In the genomic region with DNA sequence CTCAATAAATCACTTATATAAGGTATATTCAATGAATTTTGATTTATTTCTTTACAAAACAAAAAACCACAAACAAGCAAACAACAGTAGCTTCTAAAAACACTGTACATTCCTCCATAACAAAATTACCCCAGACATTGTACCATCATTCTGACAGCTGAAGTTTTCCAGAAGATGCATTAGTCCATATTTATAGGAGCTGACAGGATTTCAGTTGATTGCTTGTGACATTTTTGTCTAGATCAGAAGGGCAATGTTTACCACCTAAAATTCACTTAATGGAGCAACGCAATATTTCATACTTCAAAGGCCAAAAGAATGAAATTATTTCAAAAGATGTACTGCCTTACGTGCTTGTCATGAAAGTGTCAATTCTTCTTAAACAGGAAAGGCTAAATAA, we compare ENCODE assay signal across 20 cellular contexts.
DNase-seq lines count a peak whose midpoint lies in the region; ATAC-seq, FAIRE-seq and TF ChIP-seq lines count a peak whose summit lies in the region.
"Had no signal": no experiment of that assay in that cellular context is flagged by ENCODE, and none has a peak within 500 bp of the region (broad histone marks: within the 10 kb centered on the region; RNA-seq: fewer than 3 reads in every experiment).

No MANE protein-coding gene starts in this region.

- H3K4me1 ChIP-seq in SK-N-SH (ENCODE audit: control insufficient read depth in 1 of 2, insufficient read depth in 2 of 2, low read depth in 1 of 2, low read length in 1 of 2): no peaks in the 10 kb centered on the region; a peak in 1 of 4 replicates
- H3K4me1 ChIP-seq in endothelial cell of umbilical vein (ENCODE audit: control insufficient read depth, extremely low read depth, insufficient read depth, low read length): no peaks in the 10 kb centered on the region
- H3K4me1 ChIP-seq: A549; BLaER1 treated with 17β-estradiol and CSF1 and Interleukin-3, amounts not matched to agents 10 nM and 100 nM; Caco-2 had no signal

- WGBS in SK-N-SH (ENCODE audit: low lambda C conversion rate): 71% methylated on average over 2 of the region's 2 CpGs

- H3K9me1 ChIP-seq in endothelial cell of umbilical vein (replicated peaks; ENCODE audit: control insufficient read depth, extremely low read depth, insufficient read depth, low read length): no peaks in the 10 kb centered on the region

- intact Hi-C loops in endothelial cell of umbilical vein (cut with micrococcal nuclease): no loop called here

- no peak overlapping the region for H3K4me3 ChIP-seq in SK-N-SH (ENCODE audit: low read depth in 2 of 2, low read length in 1 of 2)
- no peak overlapping the region for H3K4me3 ChIP-seq in endothelial cell of umbilical vein (replicated peaks in 1 of 3; ENCODE audit: insufficient read depth in 1 of 3, low read depth in 1 of 3, low read length in 3 of 3)
- H3K4me3 ChIP-seq: A549; BLaER1 treated with 17β-estradiol and CSF1 and Interleukin-3, amounts not matched to agents 10 nM and 100 nM had no signal

- H3K9me3 ChIP-seq in SK-N-SH (no peaks in the 10 kb centered on the region), endothelial cell of umbilical vein (replicated peaks; ENCODE audit: control insufficient read depth, insufficient read depth, low read length) (no peaks in the 10 kb centered on the region)
- H3K9me3 ChIP-seq: A549; BLaER1 treated with 17β-estradiol and CSF1 and Interleukin-3, amounts not matched to agents 10 nM and 100 nM; Caco-2 had no signal

- no peaks in the 10 kb centered on the region for H3K27me3 ChIP-seq in SK-N-SH (ENCODE audit: insufficient read depth)
- H3K27me3 ChIP-seq in endothelial cell of umbilical vein (ENCODE audit: control insufficient read depth in 2 of 2, insufficient read depth in 2 of 2, low read length in 2 of 2): peaks cover 7 to 18% of the 10 kb centered on the region in 2 experiments
- H3K27me3 ChIP-seq: BLaER1 treated with 17β-estradiol and CSF1 and Interleukin-3, amounts not matched to agents 10 nM and 100 nM had no signal

- no peaks in the 10 kb centered on the region for H3K79me2 ChIP-seq in SK-N-SH (ENCODE audit: insufficient read depth)
- H3K79me2 ChIP-seq in endothelial cell of umbilical vein (ENCODE audit: control insufficient read depth, insufficient read depth, low read length): no peaks in the 10 kb centered on the region

- H4K20me1 ChIP-seq in SK-N-SH (ENCODE audit: insufficient read depth): no peaks in the 10 kb centered on the region
- no peaks in the 10 kb centered on the region for H4K20me1 ChIP-seq in endothelial cell of umbilical vein (replicated peaks; ENCODE audit: control insufficient read depth, extremely low read depth, insufficient read depth, low read length)
- H4K20me1 ChIP-seq: BLaER1 treated with 17β-estradiol and CSF1 and Interleukin-3, amounts not matched to agents 10 nM and 100 nM had no signal

- DNase-seq in SK-N-SH (no peak), endothelial cell of umbilical vein (ENCODE audit: low read depth, low spot score) (no peak), OCI-M1 (lab: John Stamatoyannopoulos, UW) (no peak)
- no peak for DNase-seq in activated naive CD4-positive, alpha-beta T cell treated with anti-CD3 and anti-CD28 coated beads, Interleukin-2, amount 50 U/mL, for 16 hours
- DNase-seq: AML-193; Caco-2; Calu3; CD4-positive, alpha-beta T cell; CD8-positive, alpha-beta T cell; DMS79 treated with DMSO at 0.1 percent for 48 hours; GF-D8 had no signal

- H2AFZ ChIP-seq in SK-N-SH (ENCODE audit: low read depth) (no peak overlapping the region), endothelial cell of umbilical vein (ENCODE audit: low read depth, low read length) (no peak overlapping the region)

- no peak for TF ChIP-seq RAD21 in SK-N-SH (IDR thresholded peaks at IDR 0.05; ENCODE audit: low read length)

- H3K27ac ChIP-seq in SK-N-SH (ENCODE audit: low read depth in 2 of 2, low read length in 1 of 2): no peak overlapping the region
- H3K27ac ChIP-seq in endothelial cell of umbilical vein (ENCODE audit: insufficient read depth, low read depth, low read length): no peak overlapping the region
- H3K27ac ChIP-seq: 22Rv1; A549; BLaER1 treated with 17β-estradiol and CSF1 and Interleukin-3, amounts not matched to agents 10 nM and 100 nM; C4-2B had no signal

- CTCF ChIA-PET in SK-N-SH (lab: Yijun Ruan, JAX) (interaction anchor here (3.4 kb wide), 1 partner anchor 17 kb away, joined by 14 read pairs; no protein-coding TSS in a partner anchor), endothelial cell of umbilical vein (lab: Charles Lee) (no interaction called here)

- TF ChIP-seq CTCF in SK-N-SH (IDR thresholded peaks at IDR 0.05) (no peak), endothelial cell of umbilical vein (IDR thresholded peaks at IDR 0.05; ENCODE audit: extremely low read depth in 1 of 2, insufficient read depth in 1 of 2, low read depth in 1 of 2, low read length in 2 of 2) (no peak)

- H3K9ac ChIP-seq in SK-N-SH (no peak overlapping the region), endothelial cell of umbilical vein (replicated peaks; ENCODE audit: extremely low read depth, insufficient read depth, low read length) (no peak overlapping the region)
- H3K9ac ChIP-seq: BLaER1 treated with 17β-estradiol and CSF1 and Interleukin-3, amounts not matched to agents 10 nM and 100 nM had no signal

- no peak for TF ChIP-seq POLR2A in endothelial cell of umbilical vein (IDR thresholded peaks at IDR 0.05; ENCODE audit: low read depth, low read length)

- no peak for TF ChIP-seq EP300 in SK-N-SH (IDR thresholded peaks at IDR 0.05; ENCODE audit: borderline replicate concordance in 1 of 2, low read depth in 1 of 2, low read length in 1 of 2)

- H3K4me2 ChIP-seq in SK-N-SH (no peak overlapping the region), endothelial cell of umbilical vein (ENCODE audit: insufficient read depth, low read length) (no peak overlapping the region)
- H3K4me2 ChIP-seq: A549; BLaER1 treated with 17β-estradiol and CSF1 and Interleukin-3, amounts not matched to agents 10 nM and 100 nM had no signal

- no peaks in the 10 kb centered on the region for H3K9me2 ChIP-seq in SK-N-SH

- FAIRE-seq in endothelial cell of umbilical vein (lab: Jason Lieb, UNC): peak; percentile 55
- FAIRE-seq: A549, D721Med, G401.6, GM12891, GM19239 had no signal

- dilution Hi-C loops in endothelial cell of umbilical vein (cut with MboI; ENCODE audit: extremely low pct_ligation_motif_present, low sequenced_read_pairs): no loop called here

- H3F3A ChIP-seq in SK-N-SH (replicated peaks; ENCODE audit: insufficient read depth): no peaks in the 10 kb centered on the region

- H3K36me3 ChIP-seq in SK-N-SH (replicated peaks in 1 of 2; ENCODE audit: control insufficient read depth in 1 of 2, insufficient read depth in 2 of 2, low read length in 1 of 2) (no peaks in the 10 kb centered on the region), endothelial cell of umbilical vein (ENCODE audit: control insufficient read depth in 2 of 2, extremely low read depth in 1 of 2, insufficient read depth in 2 of 2, low read length in 2 of 2) (no peaks in the 10 kb centered on the region)
- H3K36me3 ChIP-seq: BLaER1 treated with 17β-estradiol and CSF1 and Interleukin-3, amounts not matched to agents 10 nM and 100 nM had no signal

- no TSS peak for BruUV-seq in endothelial cell of umbilical vein (replicated peaks; lab: Mats Ljungman, UMichigan)

- no peak for ATAC-seq in SK-N-SH treated with all-trans-retinoic acid at 6 μM for 48 hours
- ATAC-seq: A549; CD8-positive, alpha-beta T cell had no signal

- POLR2A ChIA-PET in SK-N-SH (lab: Yijun Ruan, JAX): no interaction called here
- POLR2A ChIA-PET in endothelial cell of umbilical vein (lab: Charles Lee): no interaction called here

TF ChIP-seq in SK-N-SH treated with all-trans-retinoic acid at 6 μM for 48 hours, 23 proteins besides CTCF, POLR2A, EP300 and RAD21:
- TF ChIP-seq ISL1 (CRISPR knock-in tag; IDR thresholded peaks at IDR 0.05) (peak; percentile 85), ZFP30 (CRISPR knock-in tag; IDR thresholded peaks at IDR 0.05) (no peak)

TF ChIP-seq in SK-N-SH, 30 proteins besides CTCF, POLR2A, EP300 and RAD21 (continues in another document):
- TF ChIP-seq SIN3A (IDR thresholded peaks at IDR 0.05; ENCODE audit: borderline replicate concordance, low read depth, low read length): no peak
- TF ChIP-seq RCOR1 (IDR thresholded peaks at IDR 0.05; ENCODE audit: low read length): no peak
- TF ChIP-seq JUND (IDR thresholded peaks at IDR 0.05): no peak
- TF ChIP-seq CHD2 (IDR thresholded peaks at IDR 0.05; ENCODE audit: low read length, partially characterized antibody): no peak
- no peak for TF ChIP-seq MXI1 (IDR thresholded peaks at IDR 0.05; ENCODE audit: low read depth, low read length)

TF ChIP-seq in endothelial cell of umbilical vein, 7 proteins besides CTCF, POLR2A, EP300 and RAD21:
- TF ChIP-seq, protein P1, sequence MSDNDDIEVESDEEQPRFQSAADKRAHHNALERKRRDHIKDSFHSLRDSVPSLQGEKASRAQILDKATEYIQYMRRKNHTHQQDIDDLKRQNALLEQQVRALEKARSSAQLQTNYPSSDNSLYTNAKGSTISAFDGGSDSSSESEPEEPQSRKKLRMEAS (IDR thresholded peaks at IDR 0.05; ENCODE audit: insufficient read depth, insufficient read length): no peak
- TF ChIP-seq JUN (IDR thresholded peaks at IDR 0.05; ENCODE audit: borderline replicate concordance, insufficient read depth, insufficient read length, low read depth) (no peak), GATA2 (IDR thresholded peaks at IDR 0.05; ENCODE audit: insufficient read depth, insufficient read length, low read depth, low read length) (no peak), POLR2AphosphoS5 (IDR thresholded peaks at IDR 0.05; ENCODE audit: insufficient read depth, low read depth, low read length) (no peak), MYC (IDR thresholded peaks at IDR 0.05; ENCODE audit: low read depth, low read length) (no peak), EZH2 (IDR thresholded peaks at IDR 0.05; ENCODE audit: borderline replicate concordance, low read depth, low read length, severe bottlenecking) (no peak), FOS (IDR thresholded peaks at IDR 0.05; ENCODE audit: borderline replicate concordance, insufficient read depth, low read length) (no peak)
